ENCODE assay signal across 26 cellular contexts in genomic region chr9:123478967-123479602, GRCh38.
DNase-seq lines count a peak whose midpoint lies in the region; ATAC-seq and TF ChIP-seq lines count a peak whose summit lies in the region.
"Had no signal": no experiment of that assay in that cellular context is flagged by ENCODE, and none has a peak within 500 bp of the region (broad histone marks: within the 10 kb centered on the region; RNA-seq: fewer than 3 reads in every experiment).

No MANE protein-coding gene starts in this region.

- WGBS in right lobe of liver (ENCODE audit: insufficient coverage, low coverage, low lambda C conversion rate, missing lambda C conversion rate): 38% methylated on average over 5 of the region's 5 CpGs
- WGBS in esophagus muscularis mucosa: 73% methylated on average over 5 of the region's 5 CpGs

- ATAC-seq in right lobe of liver: peak; percentile 71 to 78 (median 72)
- ATAC-seq in HG02588 (IDR thresholded peaks at IDR 0.05; ENCODE audit: unreplicated experiment): no peak
- ATAC-seq: GM12878, GM23338, HCT116, PC-3 had no signal

- H3K27ac ChIP-seq in right lobe of liver (peak overlapping the region in 2 of 3 donors; percentile 42 to 73), esophagus muscularis mucosa (replicated peaks in 1 of 4) (no peak overlapping the region)
- H3K27ac ChIP-seq: 22Rv1; BLaER1 treated with 17β-estradiol and CSF1 and Interleukin-3, amounts not matched to agents 10 nM and 100 nM; KMS-11 had no signal

- H3K4me3 ChIP-seq in fibroblast of villous mesenchyme (ENCODE audit: low read depth, low read length): no peak overlapping the region
- no peak overlapping the region for H3K4me3 ChIP-seq in right lobe of liver
- H3K4me3 ChIP-seq in esophagus muscularis mucosa: no peak overlapping the region
- H3K4me3 ChIP-seq: BLaER1 treated with 17β-estradiol and CSF1 and Interleukin-3, amounts not matched to agents 10 nM and 100 nM; GM12878; GM23338 had no signal

- intact Hi-C loops in right lobe of liver (cut with DNase I) (no loop called here), esophagus muscularis mucosa (cut with DNase I) (no loop called here)

- DNase-seq in NCI-H2029 (lab: John Stamatoyannopoulos, UW): peak; percentile 25
- no peak for DNase-seq in NCI-H2029 treated with DMSO at 0.1 percent for 48 hours (lab: John Stamatoyannopoulos, UW)
- DNase-seq in G401 (ENCODE audit: low spot score): peak; percentile 11
- peak; percentile 4 for DNase-seq in fibroblast of villous mesenchyme (ENCODE audit: low read depth)
- peak in 1 of 3 donors; percentile 84 for DNase-seq in right lobe of liver
- no peak for DNase-seq in NCI-H2107 treated with DMSO at 0.1 percent for 48 hours (lab: John Stamatoyannopoulos, UW; ENCODE audit: unreplicated experiment)
- DNase-seq in esophagus muscularis mucosa (ENCODE audit: extremely low spot score): no peak
- DNase-seq: Caco-2; CD4-positive, alpha-beta memory T cell; DMS 273 treated with DMSO at 0.1 percent for 48 hours; DMS79 treated with DMSO at 0.1 percent for 48 hours; IMR-90; NCI-H1105; NCI-H146; NCI-H2081; NCI-H2171 treated with DMSO at 0.1 percent for 48 hours; NCI-H524 treated with DMSO at 0.1 percent for 48 hours; PC-3; SHP77 treated with DMSO at 0.1 percent for 48 hours had no signal

- no peaks in the 10 kb centered on the region for H3K27me3 ChIP-seq in right lobe of liver
- no peaks in the 10 kb centered on the region for H3K27me3 ChIP-seq in esophagus muscularis mucosa
- H3K27me3 ChIP-seq: BLaER1 treated with 17β-estradiol and CSF1 and Interleukin-3, amounts not matched to agents 10 nM and 100 nM had no signal

- no peak for TF ChIP-seq EP300 in esophagus muscularis mucosa (IDR thresholded peaks at IDR 0.05)

- peaks cover 0 to 44% (median 16%) of the 10 kb centered on the region in 4 donors for H3K4me1 ChIP-seq in right lobe of liver
- no peaks in the 10 kb centered on the region for H3K4me1 ChIP-seq in esophagus muscularis mucosa

- in situ Hi-C loops in G401 (cut with HindIII; ENCODE audit: low sequenced_read_pairs): no loop called here

- TF ChIP-seq CTCF in fibroblast of villous mesenchyme (IDR thresholded peaks at IDR 0.05; ENCODE audit: insufficient read depth, low read depth, low read length): no peak
- no peak for TF ChIP-seq CTCF in right lobe of liver (IDR thresholded peaks at IDR 0.05)
- no peak for TF ChIP-seq CTCF in esophagus muscularis mucosa (IDR thresholded peaks at IDR 0.05)

- H3K36me3 ChIP-seq in right lobe of liver: no peaks in the 10 kb centered on the region
- H3K36me3 ChIP-seq in esophagus muscularis mucosa: no peaks in the 10 kb centered on the region

- TF ChIP-seq POLR2A in right lobe of liver (IDR thresholded peaks at IDR 0.05) (no peak), esophagus muscularis mucosa (IDR thresholded peaks at IDR 0.05; ENCODE audit: low read depth) (no peak)

- H3K9me3 ChIP-seq in right lobe of liver (no peaks in the 10 kb centered on the region), esophagus muscularis mucosa (no peaks in the 10 kb centered on the region)
- H3K9me3 ChIP-seq: BLaER1 treated with 17β-estradiol and CSF1 and Interleukin-3, amounts not matched to agents 10 nM and 100 nM; Caco-2 had no signal

Comparison
In these comparisons a context has a peak if more than half of its experiments do, and no peak if none do; other contexts are left out.
1. DNase-seq: peak in NCI-H2029 (single experiment), G401 (single experiment) and fibroblast of villous mesenchyme (single experiment); none in NCI-H2029 treated with DMSO at 0.1 percent for 48 hours (single experiment), NCI-H2107 treated with DMSO at 0.1 percent for 48 hours (single experiment) and esophagus muscularis mucosa (single experiment).
2. H3K27ac ChIP-seq: peak in right lobe of liver (2 of 3); none in esophagus muscularis mucosa (0 of 4).